8 cellular contexts compared by ENCODE assay signal in the genomic region with DNA sequence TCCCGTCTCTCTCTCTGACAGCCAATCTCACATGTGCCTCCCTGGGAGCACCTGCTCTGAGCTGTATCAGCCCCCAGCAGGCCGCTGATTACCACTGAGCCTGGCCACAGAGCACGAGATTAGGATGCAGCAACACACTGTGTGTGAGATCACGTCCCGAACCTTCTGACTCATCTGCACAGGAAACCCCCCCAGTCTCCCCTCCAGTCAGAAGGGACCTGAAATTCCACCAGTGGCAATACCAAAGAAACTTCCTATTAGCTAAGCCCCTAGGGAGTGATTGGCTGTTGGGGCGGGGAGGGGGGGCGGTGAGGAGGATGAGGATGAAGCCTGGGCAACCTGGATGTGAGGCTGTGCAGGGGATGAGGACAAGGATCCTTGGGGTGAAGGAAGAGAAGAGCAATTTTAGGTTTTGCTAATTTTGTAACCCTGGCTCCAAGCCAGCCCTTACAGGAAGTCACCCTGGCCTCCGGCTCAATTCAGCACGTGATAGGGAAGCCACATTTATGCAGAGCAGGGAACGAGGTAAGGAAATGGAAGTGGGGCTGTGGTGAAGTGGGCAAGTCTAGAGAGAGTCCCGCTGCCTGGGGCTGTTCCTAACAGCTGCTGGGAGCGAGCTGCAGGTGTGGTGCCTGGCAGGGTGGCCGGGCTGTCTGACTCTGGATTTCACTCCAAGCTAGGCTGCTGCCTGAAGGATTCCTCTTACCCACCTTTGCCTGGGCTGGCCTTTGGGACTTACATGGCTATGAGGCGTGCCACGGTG. TPM values are rescaled to one million over a fixed set of nuclear protein-coding genes. Genes with fewer than 3 reads are reported as not detected.
DNase-seq lines count a peak whose midpoint lies in the region; ATAC-seq and TF ChIP-seq lines count a peak whose summit lies in the region.

No MANE protein-coding gene starts in this region.

- POLR2A ChIA-PET in AG04449 (lab: Yijun Ruan, JAX) (no interaction called here), RWPE1 (lab: Yijun Ruan, JAX; ENCODE audit: low non-redundant PET) (no interaction called here)

- no peak for TF ChIP-seq CTCF in AG04449 (IDR thresholded peaks at IDR 0.05; ENCODE audit: insufficient read depth, low read length, missing control alignments)
- no peak for TF ChIP-seq CTCF in RWPE1 (conservative IDR thresholded peaks at IDR 0.05; ENCODE audit: low read depth)

- ATAC-seq in GM18868 (IDR thresholded peaks at IDR 0.05; ENCODE audit: unreplicated experiment) = peak; percentile 93
- ATAC-seq in HG03095 (IDR thresholded peaks at IDR 0.05; ENCODE audit: unreplicated experiment) = peak; percentile 91
- ATAC-seq in sciatic nerve = peak; percentile 68

- intact Hi-C loops in sciatic nerve (cut with DNase I) = no loop called here

- CTCF ChIA-PET in AG04449 (lab: Yijun Ruan, JAX) = interaction anchor here (1.0 to 2.3 kb wide), 4 partner anchors 32 to 175 kb away, joined by 3 to 6 read pairs (median 3); no protein-coding TSS in a partner anchor
- CTCF ChIA-PET in RWPE1 (lab: Yijun Ruan, JAX) = no interaction called here

- peak overlapping the region; percentile 100 for H3K27ac ChIP-seq in RWPE1

- H3K4me3 ChIP-seq in AG04449 (ENCODE audit: low read depth, low read length) = no peak overlapping the region; the same call in 1 of the 2 replicates

- peak; percentile 55 for DNase-seq in AG04449 (ENCODE audit: low read depth, low spot score)
- no peak for DNase-seq in RWPE1 (ENCODE audit: low spot score)
- peak; percentile 83 for DNase-seq in activated T-helper 9 cell treated with anti-CD3 and anti-CD28 coated beads, Interleukin-2, amount 50 U/mL, for 16 hours (ENCODE audit: low read depth)
- DNase-seq in germinal center (ENCODE audit: low spot score) = peak; percentile 25
- peak; percentile 83 for DNase-seq in sciatic nerve (ENCODE audit: low spot score)
- no peak for DNase-seq in HuH-7 (ENCODE audit: low spot score)

RNA-seq across cellular contexts. Expression of gene SLC43A3, which starts 1.9 kb away (rescaled TPM):
- 75.4 TPM for total RNA-seq in sciatic nerve

RNA-seq across cellular contexts. Expression of gene PRG2, which starts 34.5 kb away (rescaled TPM):
- total RNA-seq in sciatic nerve = not detected

RNA-seq across cellular contexts. Expression of gene RTN4RL2, which starts 35.3 kb away (rescaled TPM):
- 2.5 TPM for total RNA-seq in sciatic nerve

RNA-seq across cellular contexts. Expression of gene PRG3, which starts 44.0 kb away (rescaled TPM):
- not detected for total RNA-seq in sciatic nerve

Comparison
In these comparisons a context has a peak if more than half of its experiments do, and no peak if none do; other contexts are left out.
1. DNase-seq: peak in AG04449 (single experiment), activated T-helper 9 cell treated with anti-CD3 and anti-CD28 coated beads, Interleukin-2, amount 50 U/mL, for 16 hours (single experiment), germinal center (single experiment) and sciatic nerve (single experiment); none in RWPE1 (single experiment) and HuH-7 (single experiment).
2. Peak in every context shown above with its lines, with median percentiles within 50 percentile points of each other: ATAC-seq.